8 cellular contexts compared by ENCODE assay signal in the genomic region with DNA sequence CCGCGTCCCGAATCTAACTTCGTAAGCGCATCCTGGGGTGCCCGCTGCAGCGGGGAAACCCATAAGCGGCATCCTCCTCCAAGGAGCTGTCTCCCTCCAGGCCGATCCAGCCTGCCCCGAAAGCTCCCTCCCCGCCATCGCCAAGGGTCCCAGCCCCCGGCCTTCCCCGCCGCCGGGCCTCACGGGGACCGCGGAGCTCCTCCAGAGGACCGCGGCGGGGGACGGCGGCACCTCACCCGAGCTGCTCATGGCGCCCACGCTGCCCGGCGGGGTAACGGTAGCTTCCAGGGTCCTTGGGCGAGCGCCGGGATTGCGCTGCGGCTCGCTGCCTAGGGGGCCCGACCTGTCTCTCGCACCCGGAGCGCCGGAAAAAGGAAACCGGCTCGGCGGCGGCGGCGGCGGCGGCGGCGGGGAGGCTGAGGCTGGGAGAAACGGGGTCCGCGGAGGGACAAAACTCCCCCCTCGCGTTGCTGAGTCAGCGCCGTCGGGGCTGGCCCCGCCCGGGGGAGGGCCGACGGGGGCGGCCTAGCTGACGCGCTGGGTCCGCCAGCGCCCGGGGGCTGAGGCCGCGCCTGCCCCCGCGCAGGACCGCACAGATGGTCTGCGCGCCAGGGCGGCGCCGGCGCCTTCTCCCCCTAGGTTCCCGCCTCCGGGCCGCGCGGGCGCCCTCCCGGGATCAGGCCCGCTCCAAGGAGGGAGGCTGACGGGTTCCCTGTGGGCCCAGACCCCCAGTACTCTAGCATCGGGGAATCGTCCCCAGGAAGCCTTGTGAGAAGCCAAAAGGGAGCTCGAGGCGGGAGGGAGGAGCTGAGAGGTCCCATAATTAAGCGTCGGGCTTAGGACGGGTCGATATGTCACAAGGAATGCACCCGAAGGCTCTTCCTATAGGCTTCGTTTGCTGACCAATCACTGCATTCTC. TPM values are rescaled to one million over a fixed set of nuclear protein-coding genes. Genes with fewer than 3 reads are reported as not detected.
DNase-seq lines count a peak whose midpoint lies in the region; ATAC-seq and TF ChIP-seq lines count a peak whose summit lies in the region.

A gene with protein sequence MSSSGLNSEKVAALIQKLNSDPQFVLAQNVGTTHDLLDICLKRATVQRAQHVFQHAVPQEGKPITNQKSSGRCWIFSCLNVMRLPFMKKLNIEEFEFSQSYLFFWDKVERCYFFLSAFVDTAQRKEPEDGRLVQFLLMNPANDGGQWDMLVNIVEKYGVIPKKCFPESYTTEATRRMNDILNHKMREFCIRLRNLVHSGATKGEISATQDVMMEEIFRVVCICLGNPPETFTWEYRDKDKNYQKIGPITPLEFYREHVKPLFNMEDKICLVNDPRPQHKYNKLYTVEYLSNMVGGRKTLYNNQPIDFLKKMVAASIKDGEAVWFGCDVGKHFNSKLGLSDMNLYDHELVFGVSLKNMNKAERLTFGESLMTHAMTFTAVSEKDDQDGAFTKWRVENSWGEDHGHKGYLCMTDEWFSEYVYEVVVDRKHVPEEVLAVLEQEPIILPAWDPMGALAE (minus strand): TSS at position 374 of the 919 bp plus-strand sequence. CDS start 125 bp downstream, at position 249.

- H3K9me2 ChIP-seq in SU-DHL-6 (replicated peaks; ENCODE audit: insufficient read depth, low read length): no peaks in the 10 kb centered on the region

- no peak for TF ChIP-seq CTCF in KMS-11 (conservative IDR thresholded peaks at IDR 0.05; ENCODE audit: low read depth, low read length)
- no peak for TF ChIP-seq CTCF in SU-DHL-6 (IDR thresholded peaks at IDR 0.05; ENCODE audit: insufficient read depth, low read length, poor library complexity, severe bottlenecking)
- no peak for TF ChIP-seq CTCF in parathyroid adenoma (IDR thresholded peaks at IDR 0.05)
- no peak for TF ChIP-seq CTCF in thyroid gland (IDR thresholded peaks at IDR 0.05)

- H3K4me3 Mint-ChIP-seq in activated naive CD8-positive, alpha-beta T cell treated with anti-CD3 and anti-CD28 coated beads, Interleukin-2, amount 10 ng/mL, durations not matched to agents 7 days and 5 days: peak within 1 kb of the TSS; percentile 94

- peak within 1 kb of the TSS; percentile 50 for H3K27ac ChIP-seq in KMS-11
- peak within 1 kb of the TSS; percentile 36 for H3K27ac ChIP-seq in SU-DHL-6 (ENCODE audit: low read depth, low read length)
- peak within 1 kb of the TSS; percentile 57 for H3K27ac ChIP-seq in parathyroid adenoma
- H3K27ac ChIP-seq in thyroid gland: peak within 1 kb of the TSS; percentile 5 to 64 (median 60)

- no peaks in the 10 kb centered on the region for H3K27me3 ChIP-seq in KMS-11 (ENCODE audit: insufficient read depth, low read depth)
- no peaks in the 10 kb centered on the region for H3K27me3 ChIP-seq in SU-DHL-6 (ENCODE audit: low read length)
- H3K27me3 ChIP-seq in parathyroid adenoma (ENCODE audit: control insufficient read depth, insufficient read depth, low read length): no peaks in the 10 kb centered on the region
- no peaks in the 10 kb centered on the region for H3K27me3 ChIP-seq in thyroid gland

- H4K20me1 ChIP-seq in KMS-11 (ENCODE audit: insufficient read depth) (no peaks in the 10 kb centered on the region), SU-DHL-6 (ENCODE audit: low read depth, low read length) (no peaks in the 10 kb centered on the region)

- H3K9ac ChIP-seq in KMS-11 (peak within 1 kb of the TSS; percentile 79), SU-DHL-6 (ENCODE audit: low read length) (peak within 1 kb of the TSS; percentile 92), parathyroid adenoma (peak within 1 kb of the TSS; percentile 21)

- peak in 1 of 2 donors; percentile 79 for TF ChIP-seq POLR2A in thyroid gland (IDR thresholded peaks at IDR 0.05)

- peaks cover 15% of the 10 kb centered on the region for H3F3A ChIP-seq in SU-DHL-6 (ENCODE audit: insufficient read depth)

- H3K4me1 ChIP-seq in KMS-11 (ENCODE audit: low read depth, poor library complexity, severe bottlenecking): peaks cover 18% of the 10 kb centered on the region
- H3K4me1 ChIP-seq in parathyroid adenoma: peaks cover 9% of the 10 kb centered on the region
- peaks cover 9 to 11% of the 10 kb centered on the region in 2 donors for H3K4me1 ChIP-seq in thyroid gland

- H3K4me2 ChIP-seq in KMS-11: peak within 1 kb of the TSS; percentile 55
- H3K4me2 ChIP-seq in SU-DHL-6 (ENCODE audit: low read depth, low read length, poor library complexity, severe bottlenecking): peak within 1 kb of the TSS; percentile 80
- H3K4me2 ChIP-seq in parathyroid adenoma (ENCODE audit: low read length): peak within 1 kb of the TSS; percentile 57

- H3K36me3 ChIP-seq in KMS-11 (ENCODE audit: insufficient read depth): peaks cover 15% of the 10 kb centered on the region; the same call in 1 of the 2 replicates
- peaks cover 22% of the 10 kb centered on the region for H3K36me3 ChIP-seq in SU-DHL-6 (ENCODE audit: low read length)
- no peaks in the 10 kb centered on the region for H3K36me3 ChIP-seq in parathyroid adenoma (ENCODE audit: control insufficient read depth, insufficient read depth, low read length)
- peaks cover 9 to 10% of the 10 kb centered on the region in 2 donors for H3K36me3 ChIP-seq in thyroid gland

- H2AFZ ChIP-seq in KMS-11 (ENCODE audit: low read depth) (peak within 1 kb of the TSS; percentile 97), SU-DHL-6 (ENCODE audit: low read depth, low read length, severe bottlenecking) (peak within 1 kb of the TSS; percentile 99), parathyroid adenoma (peak within 1 kb of the TSS; percentile 99)

- peak within 1 kb of the TSS; percentile 55 for H3K4me3 ChIP-seq in KMS-11 (IDR thresholded peaks at IDR 0.05; ENCODE audit: insufficient read depth, low read depth, low read length)
- H3K4me3 ChIP-seq in SU-DHL-6 (ENCODE audit: insufficient read depth, low read length, poor library complexity, severe bottlenecking): peak within 1 kb of the TSS; percentile 79
- peak within 1 kb of the TSS; percentile 71 for H3K4me3 ChIP-seq in parathyroid adenoma (ENCODE audit: low read depth, low read length)
- peak within 1 kb of the TSS; percentile 88 to 99 (median 89) for H3K4me3 ChIP-seq in thyroid gland (replicated peaks in 1 of 3)

- H3K9me3 ChIP-seq in SU-DHL-6 (ENCODE audit: insufficient read depth, low read length) (peaks cover under 1% of the 10 kb centered on the region; the same call in 1 of the 2 replicates), parathyroid adenoma (ENCODE audit: control insufficient read depth, low read length) (no peaks in the 10 kb centered on the region), thyroid gland (no peaks in the 10 kb centered on the region)

- H3K4me1 Mint-ChIP-seq in activated naive CD8-positive, alpha-beta T cell treated with anti-CD3 and anti-CD28 coated beads, Interleukin-2, amount 10 ng/mL, durations not matched to agents 7 days and 5 days: peaks cover 16% of the 10 kb centered on the region

- no peaks in the 10 kb centered on the region for H3K27me3 Mint-ChIP-seq in activated naive CD8-positive, alpha-beta T cell treated with anti-CD3 and anti-CD28 coated beads, Interleukin-2, amount 10 ng/mL, durations not matched to agents 7 days and 5 days

- whole genome bisulfite sequencing in thyroid gland, 2 donors: 1% methylated on average over 36 to 42 of the region's 99 CpGs

- H3K9me3 Mint-ChIP-seq in activated naive CD8-positive, alpha-beta T cell treated with anti-CD3 and anti-CD28 coated beads, Interleukin-2, amount 10 ng/mL, durations not matched to agents 7 days and 5 days: no peaks in the 10 kb centered on the region

- intact Hi-C loops in Right ventricle myocardium superior (cut with DNase I): no loop called here
- intact Hi-C loops in thyroid gland (cut with DNase I): no loop called here

- H3K27ac Mint-ChIP-seq in activated naive CD8-positive, alpha-beta T cell treated with anti-CD3 and anti-CD28 coated beads, Interleukin-2, amount 10 ng/mL, durations not matched to agents 7 days and 5 days: peak within 1 kb of the TSS; percentile 88

- POLR2A ChIA-PET in activated naive CD8-positive, alpha-beta T cell treated with anti-CD3 and anti-CD28 coated beads, Interleukin-2, amount 10 ng/mL, durations not matched to agents 7 days and 5 days (lab: Charles Lee): interaction anchor here (0.8 to 2.1 kb wide), 8 partner anchors 17 to 533 kb away, joined by 3 to 11 read pairs (median 3); a partner anchor contains a TSS

- DNase-seq in DMS53 treated with DMSO at 0.1 percent for 48 hours (lab: John Stamatoyannopoulos, UW; ENCODE audit: unreplicated experiment) (peak; percentile 46), Right ventricle myocardium superior (peak; percentile 89), thyroid gland (peak; percentile 76 to 82)
- peak; percentile 92 for DNase-seq in activated naive CD8-positive, alpha-beta T cell treated with anti-CD3 and anti-CD28 coated beads, Interleukin-2, amount 10 ng/mL, durations not matched to agents 7 days and 5 days

- peaks cover 13% of the 10 kb centered on the region for H3K36me3 Mint-ChIP-seq in activated naive CD8-positive, alpha-beta T cell treated with anti-CD3 and anti-CD28 coated beads, Interleukin-2, amount 10 ng/mL, durations not matched to agents 7 days and 5 days

- H3K79me2 ChIP-seq in KMS-11 (ENCODE audit: insufficient read depth, low read depth) (peaks cover 17% of the 10 kb centered on the region; the same call in 1 of the 2 replicates), SU-DHL-6 (ENCODE audit: insufficient read depth, low read length) (peaks cover 27% of the 10 kb centered on the region), parathyroid adenoma (peaks cover 7% of the 10 kb centered on the region)

- peak; percentile 79 for ATAC-seq in GM21528 (IDR thresholded peaks at IDR 0.05; ENCODE audit: low FRiP score, unreplicated experiment)
- ATAC-seq in activated naive CD8-positive, alpha-beta T cell treated with anti-CD3 and anti-CD28 coated beads, Interleukin-2, amount 10 ng/mL, durations not matched to agents 7 days and 5 days (ENCODE audit: low read depth): peak; percentile 90
- peak; percentile 98 for ATAC-seq in Right ventricle myocardium superior (ENCODE audit: poor library complexity)

RNA-seq across cellular contexts. Expression of the gene that starts here (rescaled TPM):
- 10 to 100 TPM; 61.8 to 64.1 TPM for total RNA-seq in activated naive CD8-positive, alpha-beta T cell treated with anti-CD3 and anti-CD28 coated beads, Interleukin-2, amount 10 ng/mL, durations not matched to agents 7 days and 5 days
- total RNA-seq in Right ventricle myocardium superior (13.4 TPM), thyroid gland (10 to 100 TPM; 17.5 to 31.7 (median 27.1) TPM)

Comparison
In these comparisons a context has a peak if more than half of its experiments do, and no peak if none do; other contexts are left out.
1. Peak in every context shown above with its lines: DNase-seq, ATAC-seq, H3K4me3 ChIP-seq and H3K27ac ChIP-seq.
2. H3K9ac ChIP-seq: peak in every context shown above with its lines; median percentile 92 in SU-DHL-6; 79 in KMS-11; 21 in parathyroid adenoma.